Comparison of ENCODE assay signal across 1 cellular context in the genomic region with DNA sequence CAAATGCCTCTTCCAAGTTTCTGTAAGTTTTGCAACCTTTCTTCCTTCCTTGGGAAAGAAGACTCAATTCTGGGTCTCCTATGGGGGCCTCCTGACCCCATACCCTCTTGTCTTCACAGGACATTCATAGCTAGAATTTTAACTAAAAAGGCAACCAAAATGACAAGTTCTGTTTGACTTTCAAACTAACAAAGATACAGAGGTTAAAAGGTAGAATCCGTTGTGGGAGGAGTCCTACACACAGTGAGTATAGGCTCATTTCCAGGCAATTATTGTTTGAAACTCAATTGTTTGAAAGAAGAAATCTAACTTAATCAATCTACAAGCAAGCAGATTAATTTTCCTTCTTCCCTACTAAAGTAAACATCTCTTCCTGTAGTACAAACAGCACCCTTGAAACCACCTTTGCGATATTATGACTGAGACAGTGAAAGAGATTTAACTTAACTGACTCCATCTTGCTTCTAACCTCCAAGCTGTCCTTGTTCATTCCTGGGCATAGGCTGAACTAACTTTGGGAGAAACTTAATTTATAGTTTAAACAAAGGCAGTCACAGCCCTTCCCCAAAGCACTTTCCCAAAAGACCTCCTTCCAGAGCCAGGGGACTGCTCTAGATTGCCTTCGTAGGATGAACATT.
TF ChIP-seq lines count a peak whose summit lies in the region.

No MANE protein-coding gene starts in this region.

TF ChIP-seq in IMR-90, 13 proteins besides CTCF, POLR2A, EP300 and RAD21:
- TF ChIP-seq RFX5 (IDR thresholded peaks at IDR 0.05; ENCODE audit: low read depth, low read length) (no peak), USF2 (IDR thresholded peaks at IDR 0.05; ENCODE audit: low read depth, low read length) (no peak), MAZ (IDR thresholded peaks at IDR 0.05; ENCODE audit: borderline replicate concordance, low read depth, low read length) (no peak), CHD1 (IDR thresholded peaks at IDR 0.05; ENCODE audit: low read depth, low read length) (no peak), NFE2L2 (IDR thresholded peaks at IDR 0.05; ENCODE audit: low read depth, low read length) (no peak), MAFK (IDR thresholded peaks at IDR 0.05; ENCODE audit: low read depth, low read length) (no peak), MXI1 (IDR thresholded peaks at IDR 0.05; ENCODE audit: borderline replicate concordance, low read depth, low read length) (no peak), SMC3 (IDR thresholded peaks at IDR 0.05; ENCODE audit: low read depth, low read length) (no peak), BHLHE40 (IDR thresholded peaks at IDR 0.05; ENCODE audit: low read depth, low read length) (no peak)
- TF ChIP-seq, protein P1, sequence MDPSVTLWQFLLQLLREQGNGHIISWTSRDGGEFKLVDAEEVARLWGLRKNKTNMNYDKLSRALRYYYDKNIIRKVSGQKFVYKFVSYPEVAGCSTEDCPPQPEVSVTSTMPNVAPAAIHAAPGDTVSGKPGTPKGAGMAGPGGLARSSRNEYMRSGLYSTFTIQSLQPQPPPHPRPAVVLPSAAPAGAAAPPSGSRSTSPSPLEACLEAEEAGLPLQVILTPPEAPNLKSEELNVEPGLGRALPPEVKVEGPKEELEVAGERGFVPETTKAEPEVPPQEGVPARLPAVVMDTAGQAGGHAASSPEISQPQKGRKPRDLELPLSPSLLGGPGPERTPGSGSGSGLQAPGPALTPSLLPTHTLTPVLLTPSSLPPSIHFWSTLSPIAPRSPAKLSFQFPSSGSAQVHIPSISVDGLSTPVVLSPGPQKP (IDR thresholded peaks at IDR 0.05; ENCODE audit: borderline replicate concordance, low read depth, low read length): no peak
